Comparison of ENCODE assay signal across 8 cellular contexts in the genomic region with DNA sequence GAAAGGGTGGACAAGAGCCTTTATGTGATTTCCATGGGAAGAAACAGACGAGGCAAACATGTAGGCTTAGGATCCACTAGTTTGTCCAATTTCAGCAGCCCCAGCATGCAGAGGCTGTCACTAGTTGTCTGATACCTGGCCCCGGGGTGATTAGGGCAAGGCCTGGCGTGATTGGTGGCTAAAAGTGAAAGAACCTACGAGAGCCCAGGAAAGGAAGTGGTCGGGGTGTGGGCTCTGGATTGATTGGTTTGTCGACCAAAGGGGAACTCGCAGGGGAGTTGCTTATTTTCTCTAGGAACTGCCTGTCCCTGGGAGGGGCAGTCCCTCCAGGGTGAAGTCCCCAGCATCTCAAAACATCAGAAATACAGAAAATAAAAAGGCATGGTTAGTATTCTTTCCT.
DNase-seq lines count a peak whose midpoint lies in the region; ATAC-seq and TF ChIP-seq lines count a peak whose summit lies in the region.

No MANE protein-coding gene starts in this region.

- no peaks in the 10 kb centered on the region for H3K36me3 Mint-ChIP-seq in activated naive CD8-positive, alpha-beta T cell treated with anti-CD3 and anti-CD28 coated beads for 36 hours
- peaks cover 4% of the 10 kb centered on the region for H3K36me3 Mint-ChIP-seq in glutamatergic neuron (ENCODE audit: unreplicated experiment)

- peaks cover 3% of the 10 kb centered on the region for H3K4me1 Mint-ChIP-seq in activated naive CD8-positive, alpha-beta T cell treated with anti-CD3 and anti-CD28 coated beads for 36 hours
- peaks cover 17% of the 10 kb centered on the region for H3K4me1 Mint-ChIP-seq in glutamatergic neuron (ENCODE audit: low read depth, unreplicated experiment)

- no peaks in the 10 kb centered on the region for H3K9me3 Mint-ChIP-seq in activated naive CD8-positive, alpha-beta T cell treated with anti-CD3 and anti-CD28 coated beads for 36 hours
- peaks cover 2% of the 10 kb centered on the region for H3K9me3 Mint-ChIP-seq in glutamatergic neuron (ENCODE audit: unreplicated experiment)

- H3K27me3 ChIP-seq in RWPE2 (ENCODE audit: insufficient read depth, poor library complexity, severe bottlenecking) = no peaks in the 10 kb centered on the region

- H3K27ac ChIP-seq in RWPE2 (ENCODE audit: poor library complexity, severe bottlenecking) = no peak overlapping the region

- H3K4me3 ChIP-seq in RWPE2 (ENCODE audit: severe bottlenecking) = no peak overlapping the region

- H3K36me3 ChIP-seq in RWPE2 (ENCODE audit: low read depth) = no peaks in the 10 kb centered on the region

- ATAC-seq in GM18909 (IDR thresholded peaks at IDR 0.05; ENCODE audit: poor library complexity, unreplicated experiment) (peak; percentile 99), HG03025 (IDR thresholded peaks at IDR 0.05; ENCODE audit: low FRiP score, unreplicated experiment) (peak; percentile 96), RWPE2 (ENCODE audit: low read depth) (0 out of 3 replicates have a peak, but pooled peaks have one; percentile 14), GM18873 (IDR thresholded peaks at IDR 0.05; ENCODE audit: low FRiP score, unreplicated experiment) (no peak)

- no peak for TF ChIP-seq CTCF in RWPE2 (IDR thresholded peaks at IDR 0.05; ENCODE audit: poor library complexity, severe bottlenecking)
- TF ChIP-seq CTCF in glutamatergic neuron (IDR thresholded peaks at IDR 0.05; ENCODE audit: partially characterized antibody, unreplicated experiment) = no peak

- H3K4me1 ChIP-seq in RWPE2 (ENCODE audit: insufficient read depth, poor library complexity, severe bottlenecking) = no peaks in the 10 kb centered on the region

- peak overlapping the region; percentile 79 for H3K27ac Mint-ChIP-seq in activated naive CD8-positive, alpha-beta T cell treated with anti-CD3 and anti-CD28 coated beads for 36 hours
- no peak overlapping the region for H3K27ac Mint-ChIP-seq in glutamatergic neuron (ENCODE audit: unreplicated experiment)

- no peak for DNase-seq in RWPE2 (ENCODE audit: low spot score)
- peak; percentile 73 for DNase-seq in activated naive CD8-positive, alpha-beta T cell treated with anti-CD3 and anti-CD28 coated beads for 36 hours
- peak; percentile 4 for DNase-seq in stimulated activated CD4-positive, alpha-beta T cell treated with anti-CD3 and anti-CD28 coated beads, Interleukin-2, amount 100 ng/mL, for 4 hours (ENCODE audit: low read depth)
- no peak for DNase-seq in glutamatergic neuron
- no peak for DNase-seq in DMS153 treated with DMSO at 0.1 percent for 48 hours (lab: John Stamatoyannopoulos, UW; ENCODE audit: unreplicated experiment)

- peaks cover 6% of the 10 kb centered on the region for H3K27me3 Mint-ChIP-seq in activated naive CD8-positive, alpha-beta T cell treated with anti-CD3 and anti-CD28 coated beads for 36 hours
- peaks cover 2% of the 10 kb centered on the region for H3K27me3 Mint-ChIP-seq in glutamatergic neuron (ENCODE audit: unreplicated experiment)

- peaks cover 7% of the 10 kb centered on the region for H3K9me3 ChIP-seq in RWPE2 (ENCODE audit: severe bottlenecking)

- peak overlapping the region; percentile 33 for H3K4me3 Mint-ChIP-seq in activated naive CD8-positive, alpha-beta T cell treated with anti-CD3 and anti-CD28 coated beads for 36 hours
- H3K4me3 Mint-ChIP-seq in glutamatergic neuron (ENCODE audit: unreplicated experiment) = no peak overlapping the region

Comparison
In these comparisons a context has a peak if more than half of its experiments do, and no peak if none do; other contexts are left out.
1. DNase-seq: peak in activated naive CD8-positive, alpha-beta T cell treated with anti-CD3 and anti-CD28 coated beads for 36 hours (single experiment) and stimulated activated CD4-positive, alpha-beta T cell treated with anti-CD3 and anti-CD28 coated beads, Interleukin-2, amount 100 ng/mL, for 4 hours (single experiment); none in RWPE2 (single experiment), glutamatergic neuron (single experiment) and DMS153 treated with DMSO at 0.1 percent for 48 hours (single experiment).